ENCODE assay signal across 8 cellular contexts in genomic region chr11:67354314-67355022, GRCh38. TPM values are rescaled to one million over a fixed set of nuclear protein-coding genes. Genes with fewer than 3 reads are reported as not detected.
DNase-seq lines count a peak whose midpoint lies in the region; ATAC-seq, FAIRE-seq and TF ChIP-seq lines count a peak whose summit lies in the region.

No MANE protein-coding gene starts in this region.

- H3K4me2 ChIP-seq in A549, result peak overlapping the region; percentile 93

- TF ChIP-seq POLR2A in A549 (IDR thresholded peaks at IDR 0.05; ENCODE audit: low read length), result peak; percentile 46

- POLR2A ChIA-PET in A549 (lab: Yijun Ruan, JAX), result interaction anchor here (1.1 to 8.3 kb wide), 8 partner anchors 8 to 66 kb away, joined by 3 to 172 read pairs (median 6); partner anchors contain the start of genes CLCF1, PPP1CA and RAD9A

- peak overlapping the region; percentile 89 to 96 for H3K9ac ChIP-seq in duodenal mucosa (ENCODE audit: low read depth in 1 of 2, low read length in 2 of 2)

- TF ChIP-seq RAD21 in A549 (conservative IDR thresholded peaks at IDR 0.05 in 1 of 2, IDR thresholded peaks at IDR 0.05 in 1 of 2), result 0 out of 5 replicates have a peak, but pooled peaks of 1 of the 2 experiments have one; percentile 15

- peak overlapping the region; percentile 91 for H3K4me3 Mint-ChIP-seq in mesothelial cell of epicardium

- under 1% methylated on average over 3 of the region's 3 CpGs for WGBS in A549 (ENCODE audit: missing lambda C conversion rate)

- H3K27ac ChIP-seq in A549 (peak overlapping the region; percentile 93 to 98), RWPE2 (ENCODE audit: poor library complexity, severe bottlenecking) (peak overlapping the region; percentile 95), duodenal mucosa (ENCODE audit: low read depth, low read length) (peak overlapping the region; percentile 99)

- peaks cover 86% of the 10 kb centered on the region for H3K4me1 ChIP-seq in A549
- H3K4me1 ChIP-seq in RWPE2 (ENCODE audit: insufficient read depth, poor library complexity, severe bottlenecking), result peaks cover 38% of the 10 kb centered on the region
- H3K4me1 ChIP-seq in duodenal mucosa (ENCODE audit: control insufficient read depth in 1 of 2, insufficient read depth in 2 of 2, low read length in 2 of 2), result peaks cover 52 to 56% of the 10 kb centered on the region in 2 donors

- peaks cover 38% of the 10 kb centered on the region for H3K4me1 Mint-ChIP-seq in mesothelial cell of epicardium

- H3K27me3 Mint-ChIP-seq in mesothelial cell of epicardium (ENCODE audit: low read depth), result no peaks in the 10 kb centered on the region

- H3K36me3 ChIP-seq in RWPE2 (ENCODE audit: low read depth), result peaks cover 4% of the 10 kb centered on the region; the same call in 1 of the 2 replicates
- H3K36me3 ChIP-seq in duodenal mucosa (ENCODE audit: control insufficient read depth in 1 of 2, insufficient read depth in 2 of 2, low read length in 2 of 2), result no peaks in the 10 kb centered on the region

- ATAC-seq in A549, result peak; percentile 52 to 69
- peak; percentile 3 for ATAC-seq in GM18909 (IDR thresholded peaks at IDR 0.05; ENCODE audit: poor library complexity, unreplicated experiment)
- peak; percentile 74 for ATAC-seq in RWPE2 (ENCODE audit: low read depth)

- H3K9me3 Mint-ChIP-seq in mesothelial cell of epicardium, result no peaks in the 10 kb centered on the region

- FAIRE-seq in A549 (lab: Jason Lieb, UNC) (no peak), urothelium cell line (lab: Jason Lieb, UNC) (no peak)

- H3K9me3 ChIP-seq in A549, result no peaks in the 10 kb centered on the region
- no peaks in the 10 kb centered on the region for H3K9me3 ChIP-seq in RWPE2 (ENCODE audit: severe bottlenecking)
- H3K9me3 ChIP-seq in duodenal mucosa (ENCODE audit: control insufficient read depth in 1 of 2, low read length in 2 of 2), result no peaks in the 10 kb centered on the region

- TF ChIP-seq CTCF in A549 (IDR thresholded peaks at IDR 0.05) (no peak), RWPE2 (IDR thresholded peaks at IDR 0.05; ENCODE audit: poor library complexity, severe bottlenecking) (peak; percentile 11), mesothelial cell of epicardium (IDR thresholded peaks at IDR 0.05; ENCODE audit: unreplicated experiment) (no peak)

- peak; percentile 96 to 98 for DNase-seq in A549 (ENCODE audit: low read depth in 1 of 2, low spot score in 1 of 2)
- peak; percentile 93 for DNase-seq in RWPE2 (ENCODE audit: low spot score)
- no peak for DNase-seq in mesothelial cell of epicardium (ENCODE audit: low spot score in 2 of 2, unreplicated experiment in 2 of 2)
- peak; percentile 84 for DNase-seq in urothelium cell line (ENCODE audit: low spot score)
- DNase-seq in SKM-1 (lab: John Stamatoyannopoulos, UW; ENCODE audit: unreplicated experiment), result no peak
- no peak for DNase-seq in NCI-H1694 treated with DMSO at 0.1 percent for 48 hours (lab: John Stamatoyannopoulos, UW)

- no peaks in the 10 kb centered on the region for H3K36me3 Mint-ChIP-seq in mesothelial cell of epicardium

- H3K27ac Mint-ChIP-seq in mesothelial cell of epicardium, result peak overlapping the region; percentile 92

- CTCF ChIA-PET in A549 (lab: Yijun Ruan, JAX), result interaction anchor here (0.7 to 20.0 kb wide), 6 partner anchors 9 to 92 kb away, joined by 3 to 1913 read pairs (median 27); partner anchors contain the start of genes CLCF1, PPP1CA, RAD9A and TBC1D10C

- TF ChIP-seq EP300 in A549 (IDR thresholded peaks at IDR 0.05), result peak; percentile 34 to 51; a peak in 2 of 5 replicates

- H3K27me3 ChIP-seq in RWPE2 (ENCODE audit: insufficient read depth, poor library complexity, severe bottlenecking) (no peaks in the 10 kb centered on the region), duodenal mucosa (ENCODE audit: control insufficient read depth in 1 of 2, insufficient read depth in 2 of 2, low read length in 2 of 2) (no peaks in the 10 kb centered on the region)

- peak overlapping the region; percentile 69 for H3K4me3 ChIP-seq in A549
- H3K4me3 ChIP-seq in RWPE2 (ENCODE audit: severe bottlenecking), result no peak overlapping the region
- peak overlapping the region; percentile 76 to 82 for H3K4me3 ChIP-seq in duodenal mucosa (ENCODE audit: low read depth in 1 of 2, low read length in 2 of 2)

TF ChIP-seq in A549, 52 proteins besides CTCF, POLR2A, EP300 and RAD21 (continues in another document):
- TF ChIP-seq PBX3 (IDR thresholded peaks at IDR 0.05) (peak; percentile 65; the same call in 1 of the 2 replicates), JUN (IDR thresholded peaks at IDR 0.05) (peak; percentile 57 to 84), HEYL (CRISPR knock-in tag; IDR thresholded peaks at IDR 0.05) (no peak), FOXS1 (CRISPR knock-in tag; IDR thresholded peaks at IDR 0.05) (0 out of 2 replicates have a peak, but pooled peaks have one; percentile 6), SMC3 (IDR thresholded peaks at IDR 0.05) (peak; percentile 17; the same call in 1 of the 3 replicates), MAZ (IDR thresholded peaks at IDR 0.05; ENCODE audit: borderline replicate concordance, low read depth, low read length) (0 out of 2 replicates have a peak, but pooled peaks have one; percentile 28), JUNB (IDR thresholded peaks at IDR 0.05) (peak; percentile 60), NPAS2 (CRISPR knock-in tag; IDR thresholded peaks at IDR 0.05; ENCODE audit: borderline replicate concordance) (no peak), HOXA7 (CRISPR knock-in tag; IDR thresholded peaks at IDR 0.05) (peak; percentile 82), TP53 (CRISPR knock-in tag; IDR thresholded peaks at IDR 0.05) (peak; percentile 58; the same call in 1 of the 2 replicates), ZFP36 (IDR thresholded peaks at IDR 0.05; ENCODE audit: borderline replicate concordance, partially characterized antibody) (peak; percentile 100), FOSL2 (IDR thresholded peaks at IDR 0.05) (peak; percentile 82), FOSL2 (CRISPR knock-in tag; IDR thresholded peaks at IDR 0.05) (peak; percentile 96), NR3C1 (IDR thresholded peaks at IDR 0.05) (no peak), CEBPB (IDR thresholded peaks at IDR 0.05) (peak in 1 of 2 experiments; percentile 35; a peak in 3 of 4 replicates), HOXB13 (CRISPR knock-in tag; IDR thresholded peaks at IDR 0.05; ENCODE audit: low read depth) (no peak), RARB (CRISPR knock-in tag; IDR thresholded peaks at IDR 0.05) (peak; percentile 43; the same call in 1 of the 2 replicates)

RNA-seq across cellular contexts. Expression of gene POLD4, which starts 1.1 kb away (rescaled TPM):
- 140 and 157 TPM in 2 replicates for polyA plus RNA-seq in A549 (2011; rRNA removed)
- polyA plus RNA-seq in A549 (2012; cell fraction: cytosol; rRNA removed), result 213 and 248 TPM in 2 replicates
- 283 and 303 TPM in 2 replicates for polyA plus RNA-seq in A549 (2012; cell fraction: nucleus; rRNA removed)
- 131 to 159 TPM (median 148 TPM) in 3 replicates for polyA plus RNA-seq in A549 (2017; fragmentation: RNase III; extraction: RNeasy Plus Mini Kit Qiagen cat#74134 plus additional on column Dnase treatment)
- polyA minus RNA-seq in A549 (2011; rRNA and poly(A)+ RNA removed), result 45.2 and 61.1 TPM in 2 replicates
- total RNA-seq in mesothelial cell of epicardium, result 32.0 to 37.9 TPM (median 32.2 TPM) in 3 replicates

RNA-seq across cellular contexts. Expression of gene CLCF1, which starts 18.9 kb away (rescaled TPM):
- polyA plus RNA-seq in A549 (2011; rRNA removed), result 23.9 and 25.8 TPM in 2 replicates
- 75.7 and 103 TPM in 2 replicates for polyA plus RNA-seq in A549 (2012; cell fraction: cytosol; rRNA removed)
- polyA plus RNA-seq in A549 (2012; cell fraction: nucleus; rRNA removed), result 204 and 212 TPM in 2 replicates
- polyA plus RNA-seq in A549 (2017; fragmentation: RNase III; extraction: RNeasy Plus Mini Kit Qiagen cat#74134 plus additional on column Dnase treatment), result 31.0 to 37.1 TPM (median 36.0 TPM) in 3 replicates
- 14.6 and 17.5 TPM in 2 replicates for polyA minus RNA-seq in A549 (2011; rRNA and poly(A)+ RNA removed)
- total RNA-seq in mesothelial cell of epicardium, result 5.9 to 6.3 TPM (median 6.1 TPM) in 3 replicates

RNA-seq across cellular contexts. Expression of gene RAD9A, which starts 37.3 kb away (rescaled TPM):
- 19.0 and 19.6 TPM in 2 replicates for polyA plus RNA-seq in A549 (2011; rRNA removed)
- polyA plus RNA-seq in A549 (2012; cell fraction: cytosol; rRNA removed), result 56.6 and 74.8 TPM in 2 replicates
- polyA plus RNA-seq in A549 (2012; cell fraction: nucleus; rRNA removed), result 286 and 297 TPM in 2 replicates
- 41.6 to 43.7 TPM (median 43.0 TPM) in 3 replicates for polyA plus RNA-seq in A549 (2017; fragmentation: RNase III; extraction: RNeasy Plus Mini Kit Qiagen cat#74134 plus additional on column Dnase treatment)
- polyA minus RNA-seq in A549 (2011; rRNA and poly(A)+ RNA removed), result 12.8 and 14.6 TPM in 2 replicates
- total RNA-seq in mesothelial cell of epicardium, result 44.7 to 48.8 TPM (median 48.7 TPM) in 3 replicates

RNA-seq across cellular contexts. Expression of gene PPP1CA, which starts 47.2 kb away (rescaled TPM):
- polyA plus RNA-seq in A549 (2011; rRNA removed), result 174 and 178 TPM in 2 replicates
- polyA plus RNA-seq in A549 (2012; cell fraction: cytosol; rRNA removed), result 405 and 423 TPM in 2 replicates
- 324 and 334 TPM in 2 replicates for polyA plus RNA-seq in A549 (2012; cell fraction: nucleus; rRNA removed)
- polyA plus RNA-seq in A549 (2017; fragmentation: RNase III; extraction: RNeasy Plus Mini Kit Qiagen cat#74134 plus additional on column Dnase treatment), result 200 to 208 TPM (median 205 TPM) in 3 replicates
- 239 and 243 TPM in 2 replicates for polyA minus RNA-seq in A549 (2011; rRNA and poly(A)+ RNA removed)
- total RNA-seq in mesothelial cell of epicardium, result 103 to 107 TPM (median 103 TPM) in 3 replicates

RNA-seq across cellular contexts. Expression of gene TBC1D10C, which starts 49.4 kb away (rescaled TPM):
- polyA plus RNA-seq in A549 (2011; rRNA removed) (not detected in 2 replicates), A549 (2017; fragmentation: RNase III; extraction: RNeasy Plus Mini Kit Qiagen cat#74134 plus additional on column Dnase treatment) (0.08 TPM in 1 of 3 replicates, not detected in the others)
- 0.06 TPM in 1 of 2 replicates, not detected in the other for polyA plus RNA-seq in A549 (2012; cell fraction: cytosol; rRNA removed)
- polyA plus RNA-seq in A549 (2012; cell fraction: nucleus; rRNA removed), result 0.28 TPM in 1 of 2 replicates, not detected in the other
- polyA minus RNA-seq in A549 (2011; rRNA and poly(A)+ RNA removed), result not detected in 2 replicates
- total RNA-seq in mesothelial cell of epicardium, result 0.41 to 0.82 TPM (median 0.74 TPM) in 3 replicates

Comparison
In these comparisons a context has a peak if more than half of its experiments do, and no peak if none do; other contexts are left out.
1. ATAC-seq: peak in every context shown above with its lines; median percentile 74 in RWPE2; 60 in A549; 3 in GM18909.
2. DNase-seq: peak in A549 (2 of 2), RWPE2 (single experiment) and urothelium cell line (single experiment); none in mesothelial cell of epicardium (0 of 2), SKM-1 (single experiment) and NCI-H1694 treated with DMSO at 0.1 percent for 48 hours (single experiment).
3. Peak in every context shown above with its lines, with median percentiles within 50 percentile points of each other: H3K27ac ChIP-seq.